9 cellular contexts compared by ENCODE assay signal in genomic region chr2:110679337-110679707, GRCh38. TPM values are rescaled to one million over a fixed set of nuclear protein-coding genes. Genes with fewer than 3 reads are reported as not detected.
DNase-seq lines count a peak whose midpoint lies in the region; ATAC-seq and TF ChIP-seq lines count a peak whose summit lies in the region.
"Had no signal": no experiment of that assay in that cellular context is flagged by ENCODE, and none has a peak within 500 bp of the region (broad histone marks: within the 10 kb centered on the region; RNA-seq: fewer than 3 reads in every experiment).

No MANE protein-coding gene starts in this region.

- H3K4me3 Mint-ChIP-seq in stimulated activated naive CD8-positive, alpha-beta T cell treated with anti-CD3 and anti-CD28 coated beads, Interleukin-15, Interleukin-2, amounts not matched to agents 100 ng/mL and 50 ng/mL, for 24 hours: peak overlapping the region; percentile 97
- no peak overlapping the region for H3K4me3 Mint-ChIP-seq in stimulated activated naive CD8-positive, alpha-beta T cell treated with anti-CD3 and anti-CD28 coated beads, Interleukin-15, amount 100 ng/mL, for 72 hours
- peak overlapping the region; percentile 94 for H3K4me3 Mint-ChIP-seq in T-helper 2 cell treated with Interferon-gamma antibody and Interleukin-4, amounts not matched to agents 5 μg/mL and 100 μg/mL, for 36 hours
- no peak overlapping the region for H3K4me3 Mint-ChIP-seq in endothelial cell (ENCODE audit: unreplicated experiment)

- TF ChIP-seq CTCF in foreskin keratinocyte (conservative IDR thresholded peaks at IDR 0.05) (peak; percentile 33), endothelial cell (IDR thresholded peaks at IDR 0.05; ENCODE audit: unreplicated experiment) (no peak)

- H3K27me3 ChIP-seq in foreskin keratinocyte: peaks cover 2% of the 10 kb centered on the region

- H3K9me3 Mint-ChIP-seq in stimulated activated naive CD8-positive, alpha-beta T cell treated with anti-CD3 and anti-CD28 coated beads, Interleukin-15, Interleukin-2, amounts not matched to agents 100 ng/mL and 50 ng/mL, for 24 hours: no peaks in the 10 kb centered on the region
- no peaks in the 10 kb centered on the region for H3K9me3 Mint-ChIP-seq in stimulated activated naive CD8-positive, alpha-beta T cell treated with anti-CD3 and anti-CD28 coated beads, Interleukin-15, amount 100 ng/mL, for 72 hours
- H3K9me3 Mint-ChIP-seq in T-helper 2 cell treated with Interferon-gamma antibody and Interleukin-4, amounts not matched to agents 5 μg/mL and 100 μg/mL, for 36 hours: no peaks in the 10 kb centered on the region
- no peaks in the 10 kb centered on the region for H3K9me3 Mint-ChIP-seq in endothelial cell (ENCODE audit: unreplicated experiment)

- H3K36me3 Mint-ChIP-seq in stimulated activated naive CD8-positive, alpha-beta T cell treated with anti-CD3 and anti-CD28 coated beads, Interleukin-15, Interleukin-2, amounts not matched to agents 100 ng/mL and 50 ng/mL, for 24 hours (ENCODE audit: low read depth): peaks cover 11% of the 10 kb centered on the region
- H3K36me3 Mint-ChIP-seq in T-helper 2 cell treated with Interferon-gamma antibody and Interleukin-4, amounts not matched to agents 5 μg/mL and 100 μg/mL, for 36 hours (ENCODE audit: low read depth): peaks cover 17% of the 10 kb centered on the region
- no peaks in the 10 kb centered on the region for H3K36me3 Mint-ChIP-seq in endothelial cell (ENCODE audit: low read depth, unreplicated experiment)

- H3K27ac Mint-ChIP-seq in stimulated activated naive CD8-positive, alpha-beta T cell treated with anti-CD3 and anti-CD28 coated beads, Interleukin-15, Interleukin-2, amounts not matched to agents 100 ng/mL and 50 ng/mL, for 24 hours: no peak overlapping the region
- H3K27ac Mint-ChIP-seq in stimulated activated naive CD8-positive, alpha-beta T cell treated with anti-CD3 and anti-CD28 coated beads, Interleukin-15, amount 100 ng/mL, for 72 hours: no peak overlapping the region
- H3K27ac Mint-ChIP-seq in T-helper 2 cell treated with Interferon-gamma antibody and Interleukin-4, amounts not matched to agents 5 μg/mL and 100 μg/mL, for 36 hours: peak overlapping the region; percentile 97
- H3K27ac Mint-ChIP-seq in endothelial cell (ENCODE audit: unreplicated experiment): no peak overlapping the region

- DNase-seq in stimulated activated naive CD8-positive, alpha-beta T cell treated with anti-CD3 and anti-CD28 coated beads, Interleukin-15, amount 100 ng/mL, for 72 hours: no peak
- DNase-seq in T-helper 2 cell treated with Interferon-gamma antibody and Interleukin-4, amounts not matched to agents 5 μg/mL and 100 μg/mL, for 36 hours (ENCODE audit: low spot score): no peak
- DNase-seq in foreskin keratinocyte (no peak), NCI-H1048 (lab: John Stamatoyannopoulos, UW) (no peak), endothelial cell (ENCODE audit: low spot score) (no peak), NCI-H187 treated with DMSO at 0.1 percent for 48 hours (lab: John Stamatoyannopoulos, UW) (no peak), ureter (ENCODE audit: low spot score) (no peak)
- DNase-seq: activated CD4-positive, CD25-positive, alpha-beta regulatory T cell had no signal

- no peak overlapping the region for H3K27ac ChIP-seq in foreskin keratinocyte

- H3K4me1 Mint-ChIP-seq in stimulated activated naive CD8-positive, alpha-beta T cell treated with anti-CD3 and anti-CD28 coated beads, Interleukin-15, Interleukin-2, amounts not matched to agents 100 ng/mL and 50 ng/mL, for 24 hours (ENCODE audit: low read depth): peaks cover 39% of the 10 kb centered on the region
- H3K4me1 Mint-ChIP-seq in stimulated activated naive CD8-positive, alpha-beta T cell treated with anti-CD3 and anti-CD28 coated beads, Interleukin-15, amount 100 ng/mL, for 72 hours: peaks cover 30% of the 10 kb centered on the region
- peaks cover 34% of the 10 kb centered on the region for H3K4me1 Mint-ChIP-seq in T-helper 2 cell treated with Interferon-gamma antibody and Interleukin-4, amounts not matched to agents 5 μg/mL and 100 μg/mL, for 36 hours (ENCODE audit: low read depth)
- peaks cover 15% of the 10 kb centered on the region for H3K4me1 Mint-ChIP-seq in endothelial cell (ENCODE audit: unreplicated experiment)

- peaks cover 19% of the 10 kb centered on the region for H3K4me1 ChIP-seq in foreskin keratinocyte

- H3K27me3 Mint-ChIP-seq in stimulated activated naive CD8-positive, alpha-beta T cell treated with anti-CD3 and anti-CD28 coated beads, Interleukin-15, Interleukin-2, amounts not matched to agents 100 ng/mL and 50 ng/mL, for 24 hours: peaks cover 8% of the 10 kb centered on the region
- peaks cover 14% of the 10 kb centered on the region for H3K27me3 Mint-ChIP-seq in stimulated activated naive CD8-positive, alpha-beta T cell treated with anti-CD3 and anti-CD28 coated beads, Interleukin-15, amount 100 ng/mL, for 72 hours
- H3K27me3 Mint-ChIP-seq in T-helper 2 cell treated with Interferon-gamma antibody and Interleukin-4, amounts not matched to agents 5 μg/mL and 100 μg/mL, for 36 hours (ENCODE audit: low read depth): peaks cover 5% of the 10 kb centered on the region
- peaks cover 2% of the 10 kb centered on the region for H3K27me3 Mint-ChIP-seq in endothelial cell (ENCODE audit: unreplicated experiment)

- ATAC-seq in stimulated activated naive CD8-positive, alpha-beta T cell treated with anti-CD3 and anti-CD28 coated beads, Interleukin-15, amount 100 ng/mL, for 72 hours: no peak
- no peak for ATAC-seq in foreskin keratinocyte

RNA-seq across cellular contexts. Expression of gene BUB1, which starts 1.5 kb away (rescaled TPM):
- total RNA-seq in foreskin keratinocyte: 45.3 and 55.9 TPM in 2 replicates
- 13.8 and 21.0 TPM in 2 replicates for polyA plus RNA-seq in foreskin keratinocyte
- 12.5 TPM for total RNA-seq in endothelial cell (ENCODE audit: unreplicated experiment)
- total RNA-seq in ureter: 1.4 TPM

RNA-seq across cellular contexts. Expression of gene ACOXL, which starts 53.1 kb away (rescaled TPM):
- 0.51 and 0.85 TPM in 2 replicates for total RNA-seq in foreskin keratinocyte
- 0.19 and 0.49 TPM in 2 replicates for polyA plus RNA-seq in foreskin keratinocyte
- 0.44 TPM for total RNA-seq in endothelial cell (ENCODE audit: unreplicated experiment)
- total RNA-seq in ureter: 52.7 TPM

Comparison
In these comparisons a context has a peak if more than half of its experiments do, and no peak if none do; other contexts are left out.
1. H3K4me3 Mint-ChIP-seq: peak in stimulated activated naive CD8-positive, alpha-beta T cell treated with anti-CD3 and anti-CD28 coated beads, Interleukin-15, Interleukin-2, amounts not matched to agents 100 ng/mL and 50 ng/mL, for 24 hours (single experiment) and T-helper 2 cell treated with Interferon-gamma antibody and Interleukin-4, amounts not matched to agents 5 μg/mL and 100 μg/mL, for 36 hours (single experiment); none in stimulated activated naive CD8-positive, alpha-beta T cell treated with anti-CD3 and anti-CD28 coated beads, Interleukin-15, amount 100 ng/mL, for 72 hours (0 of 2) and endothelial cell (single experiment).
2. RNA of gene ACOXL, which starts 53.1 kb away (total RNA-seq): 52.7 TPM in ureter (single experiment); 0.51 to 0.85 TPM in foreskin keratinocyte and 0.44 TPM in endothelial cell (single experiment); every median in the first group is over 10 times any median in the second.